In genomic region chr1:204885790-204886189, GRCh38 we compare ENCODE assay signal across 15 cellular contexts. TPM values are rescaled to one million over a fixed set of nuclear protein-coding genes. Genes with fewer than 3 reads are reported as not detected.
DNase-seq lines count a peak whose midpoint lies in the region; ATAC-seq and TF ChIP-seq lines count a peak whose summit lies in the region.
"Had no signal": no experiment of that assay in that cellular context is flagged by ENCODE, and none has a peak within 500 bp of the region (broad histone marks: within the 10 kb centered on the region; RNA-seq: fewer than 3 reads in every experiment).

No MANE protein-coding gene starts in this region.

- peak; percentile 18 for TF ChIP-seq EP300 in suprapubic skin (IDR thresholded peaks at IDR 0.05)

- 73 to 78% methylated on average over 8 of the region's 8 CpGs for WGBS in GM23248 (ENCODE audit: low coverage in 1 of 2, low lambda C conversion rate in 2 of 2, missing lambda C conversion rate in 2 of 2), 2 experiments
- 53% methylated on average over 8 of the region's 8 CpGs for WGBS in liver
- WGBS in suprapubic skin: 46% methylated on average over 8 of the region's 8 CpGs

- peak overlapping the region; percentile 71 for H3K27ac ChIP-seq in GM23248
- peak overlapping the region; percentile 82 for H3K27ac ChIP-seq in caudate nucleus (ENCODE audit: low read depth, low read length)
- H3K27ac ChIP-seq in liver (ENCODE audit: low read depth in 1 of 2, low read length in 2 of 2): peak overlapping the region; percentile 44 to 48
- no peak overlapping the region for H3K27ac ChIP-seq in suprapubic skin
- H3K27ac ChIP-seq in effector memory CD4-positive, alpha-beta T cell (ENCODE audit: insufficient read depth, low read length, poor library complexity, severe bottlenecking): no peak overlapping the region

- H3K4me1 ChIP-seq in GM23248 (ENCODE audit: insufficient read depth) (peaks cover 47% of the 10 kb centered on the region), liver (ENCODE audit: control insufficient read depth in 4 of 4, insufficient read depth in 4 of 4, low read length in 3 of 4) (peaks cover 18 to 58% (median 48%) of the 10 kb centered on the region in 4 donors), suprapubic skin (no peaks in the 10 kb centered on the region)
- H3K4me1 ChIP-seq in effector memory CD4-positive, alpha-beta T cell (ENCODE audit: control insufficient read depth, insufficient read depth, low read length, poor library complexity, severe bottlenecking): no peaks in the 10 kb centered on the region
- H3K4me1 ChIP-seq: Caco-2 had no signal

- no peak for ATAC-seq in natural killer cell treated with Interleukin-12 subunit alpha and Interleukin-12 subunit beta and Interleukin-15 and Interleukin-18, amount 100 ng/mL, for 72 hours
- ATAC-seq: activated naive CD4-positive, alpha-beta T cell treated with anti-CD3 and anti-CD28 coated beads, Interleukin-2, amount 50 U/mL, for 72 hours had no signal

- H3K36me3 Mint-ChIP-seq in natural killer cell treated with Interleukin-12 subunit alpha and Interleukin-12 subunit beta and Interleukin-15 and Interleukin-18, amount 100 ng/mL, for 72 hours: no peaks in the 10 kb centered on the region
- H3K36me3 Mint-ChIP-seq: activated naive CD4-positive, alpha-beta T cell treated with anti-CD3 and anti-CD28 coated beads, Interleukin-2, amount 50 U/mL, for 72 hours had no signal

- DNase-seq in GM23248 (peak; percentile 44), caudate nucleus (lab: John Stamatoyannopoulos, UW) (no peak), suprapubic skin (ENCODE audit: low spot score in 2 of 2) (no peak)
- no peak for DNase-seq in stimulated activated CD4-positive, alpha-beta T cell treated with anti-CD3 and anti-CD28 coated beads, Interleukin-2, amount 100 ng/mL, for 24 hours
- DNase-seq in activated CD8-positive, alpha-beta memory T cell treated with anti-CD3 and anti-CD28 coated beads, Interleukin-2, amount 50 U/mL, for 48 hours: no peak
- no peak for DNase-seq in effector memory CD4-positive, alpha-beta T cell
- no peak for DNase-seq in natural killer cell treated with Interleukin-12 subunit alpha and Interleukin-12 subunit beta and Interleukin-15 and Interleukin-18, amount 100 ng/mL, for 72 hours (ENCODE audit: low spot score)
- DNase-seq: activated CD4-positive, CD25-positive, alpha-beta regulatory T cell treated with anti-CD3 and anti-CD28 coated beads, Interleukin-2, amount 50 U/mL, for 72 hours; activated CD8-positive, alpha-beta memory T cell treated with anti-CD3 and anti-CD28 coated beads, Interleukin-2, amount 50 U/mL, for 4 hours; Caco-2; NCI-H1436; NCI-H526 treated with DMSO at 0.1 percent for 48 hours had no signal

- H4K20me1 ChIP-seq in GM23248 (ENCODE audit: insufficient read depth): peaks cover 5% of the 10 kb centered on the region; the same call in 1 of the 2 replicates

- H3K9me3 ChIP-seq in GM23248 (ENCODE audit: low read depth): no peaks in the 10 kb centered on the region
- H3K9me3 ChIP-seq in liver (ENCODE audit: control insufficient read depth in 4 of 4, low read length in 3 of 4): no peaks in the 10 kb centered on the region
- no peaks in the 10 kb centered on the region for H3K9me3 ChIP-seq in suprapubic skin
- no peaks in the 10 kb centered on the region for H3K9me3 ChIP-seq in effector memory CD4-positive, alpha-beta T cell (ENCODE audit: control insufficient read depth, low read length)
- H3K9me3 ChIP-seq: Caco-2, pancreas had no signal

- TF ChIP-seq POLR2A in suprapubic skin (IDR thresholded peaks at IDR 0.05): no peak

- no peaks in the 10 kb centered on the region for H3K9me3 Mint-ChIP-seq in natural killer cell treated with Interleukin-12 subunit alpha and Interleukin-12 subunit beta and Interleukin-15 and Interleukin-18, amount 100 ng/mL, for 72 hours
- H3K9me3 Mint-ChIP-seq: activated naive CD4-positive, alpha-beta T cell treated with anti-CD3 and anti-CD28 coated beads, Interleukin-2, amount 50 U/mL, for 72 hours had no signal

- peaks cover 77% of the 10 kb centered on the region for H3K79me2 ChIP-seq in GM23248 (ENCODE audit: insufficient read depth)

- no peak overlapping the region for H2AFZ ChIP-seq in GM23248

- TF ChIP-seq CTCF in liver (IDR thresholded peaks at IDR 0.05; ENCODE audit: low read depth, low read length, missing input control) (no peak), suprapubic skin (IDR thresholded peaks at IDR 0.05) (no peak)

- H3K4me3 ChIP-seq in GM23248 (no peak overlapping the region), liver (ENCODE audit: low read depth in 1 of 3, low read length in 3 of 3) (no peak overlapping the region), suprapubic skin (no peak overlapping the region)
- no peak overlapping the region for H3K4me3 ChIP-seq in effector memory CD4-positive, alpha-beta T cell (ENCODE audit: insufficient read depth, low read depth, low read length, poor library complexity, severe bottlenecking)
- H3K4me3 ChIP-seq: pancreas had no signal

- H3K9me2 ChIP-seq in GM23248 (ENCODE audit: insufficient read depth): no peaks in the 10 kb centered on the region

- peak overlapping the region; percentile 36 for H3K4me2 ChIP-seq in GM23248 (ENCODE audit: unreplicated experiment)

- H3K4me3 Mint-ChIP-seq in natural killer cell treated with Interleukin-12 subunit alpha and Interleukin-12 subunit beta and Interleukin-15 and Interleukin-18, amount 100 ng/mL, for 72 hours: no peak overlapping the region

- H3K36me3 ChIP-seq in GM23248 (ENCODE audit: low read depth) (no peaks in the 10 kb centered on the region), liver (ENCODE audit: control insufficient read depth in 4 of 4, insufficient read depth in 3 of 4, low read depth in 1 of 4, low read length in 3 of 4) (no peaks in the 10 kb centered on the region), suprapubic skin (no peaks in the 10 kb centered on the region)
- no peaks in the 10 kb centered on the region for H3K36me3 ChIP-seq in effector memory CD4-positive, alpha-beta T cell (ENCODE audit: control insufficient read depth, insufficient read depth, low read length)
- H3K36me3 ChIP-seq: pancreas had no signal

- no peak overlapping the region for H3K27ac Mint-ChIP-seq in natural killer cell treated with Interleukin-12 subunit alpha and Interleukin-12 subunit beta and Interleukin-15 and Interleukin-18, amount 100 ng/mL, for 72 hours
- H3K27ac Mint-ChIP-seq: activated naive CD4-positive, alpha-beta T cell treated with anti-CD3 and anti-CD28 coated beads, Interleukin-2, amount 50 U/mL, for 72 hours had no signal

- H3K4me1 Mint-ChIP-seq in natural killer cell treated with Interleukin-12 subunit alpha and Interleukin-12 subunit beta and Interleukin-15 and Interleukin-18, amount 100 ng/mL, for 72 hours (ENCODE audit: low read depth in 2 of 2): no peaks in the 10 kb centered on the region

- H3K27me3 Mint-ChIP-seq in natural killer cell treated with Interleukin-12 subunit alpha and Interleukin-12 subunit beta and Interleukin-15 and Interleukin-18, amount 100 ng/mL, for 72 hours: peaks cover 14 to 31% of the 10 kb centered on the region in 2 donors

- no peaks in the 10 kb centered on the region for H3K27me3 ChIP-seq in GM23248 (replicated peaks; ENCODE audit: insufficient read depth)
- H3K27me3 ChIP-seq in liver (ENCODE audit: control insufficient read depth in 4 of 4, insufficient read depth in 4 of 4, low read length in 3 of 4): no peaks in the 10 kb centered on the region
- H3K27me3 ChIP-seq in suprapubic skin: no peaks in the 10 kb centered on the region
- no peaks in the 10 kb centered on the region for H3K27me3 ChIP-seq in effector memory CD4-positive, alpha-beta T cell (replicated peaks; ENCODE audit: control insufficient read depth, insufficient read depth, low read length, poor library complexity, severe bottlenecking)
- H3K27me3 ChIP-seq: pancreas had no signal

- peaks cover 30% of the 10 kb centered on the region for H3F3A ChIP-seq in GM23248 (ENCODE audit: insufficient read depth)

- H3K9ac ChIP-seq in GM23248 (peak overlapping the region; percentile 23; the same call in 1 of the 2 replicates), liver (ENCODE audit: low read depth in 1 of 2, low read length in 2 of 2) (no peak overlapping the region)

- in situ Hi-C loops in GM23248 (cut with MboI): no loop called here

- no peak for TF ChIP-seq RAD21 in liver (IDR thresholded peaks at IDR 0.05)

TF ChIP-seq in liver, 16 proteins besides CTCF, POLR2A, EP300 and RAD21 (continues in another document):
- no peak for TF ChIP-seq JUND (IDR thresholded peaks at IDR 0.05)
- TF ChIP-seq HNF4G (IDR thresholded peaks at IDR 0.05): no peak
- TF ChIP-seq YY1 (IDR thresholded peaks at IDR 0.05): no peak
- no peak for TF ChIP-seq GABPA (IDR thresholded peaks at IDR 0.05 in 1 of 2, conservative IDR thresholded peaks at IDR 0.05 in 1 of 2)
- no peak for TF ChIP-seq ZBTB33 (IDR thresholded peaks at IDR 0.05)
- TF ChIP-seq EGR1 (IDR thresholded peaks at IDR 0.05; ENCODE audit: low read depth in 2 of 2): no peak

RNA-seq across cellular contexts. Expression of gene NFASC, which starts 15.1 kb away (rescaled TPM):
- 54.7 and 55.4 TPM in 2 replicates for total RNA-seq in GM23248 (2014; rRNA removed; shearing (Covaris generic))
- 44.5 and 46.3 TPM in 2 replicates for polyA plus RNA-seq in GM23248 (2016; fragmentation: Nextera tagmentation; extraction: Ambion mirVana)
- 1 to 10 TPM in 1 of 2 donors, under 1 TPM in 1; 0.23 to 5.4 TPM for total RNA-seq in liver
- polyA plus RNA-seq in liver: 1 to 10 TPM in 1 of 2 donors, under 1 TPM in 1; 0.78 to 3.0 TPM
- 10 to 100 TPM; 12.7 to 41.7 (median 19.2) TPM for total RNA-seq in suprapubic skin
- under 1 TPM; 0.36 to 0.71 TPM for total RNA-seq in natural killer cell treated with Interleukin-12 subunit alpha and Interleukin-12 subunit beta and Interleukin-15 and Interleukin-18, amount 100 ng/mL, for 72 hours

Comparison
In these comparisons a context has a peak if more than half of its experiments do, and no peak if none do; other contexts are left out.
1. H3K27ac ChIP-seq: peak in GM23248 (single experiment), caudate nucleus (single experiment) and liver (2 of 2); none in suprapubic skin (single experiment) and effector memory CD4-positive, alpha-beta T cell (single experiment).